Comparison of ENCODE assay signal across 9 cellular contexts in the genomic region with DNA sequence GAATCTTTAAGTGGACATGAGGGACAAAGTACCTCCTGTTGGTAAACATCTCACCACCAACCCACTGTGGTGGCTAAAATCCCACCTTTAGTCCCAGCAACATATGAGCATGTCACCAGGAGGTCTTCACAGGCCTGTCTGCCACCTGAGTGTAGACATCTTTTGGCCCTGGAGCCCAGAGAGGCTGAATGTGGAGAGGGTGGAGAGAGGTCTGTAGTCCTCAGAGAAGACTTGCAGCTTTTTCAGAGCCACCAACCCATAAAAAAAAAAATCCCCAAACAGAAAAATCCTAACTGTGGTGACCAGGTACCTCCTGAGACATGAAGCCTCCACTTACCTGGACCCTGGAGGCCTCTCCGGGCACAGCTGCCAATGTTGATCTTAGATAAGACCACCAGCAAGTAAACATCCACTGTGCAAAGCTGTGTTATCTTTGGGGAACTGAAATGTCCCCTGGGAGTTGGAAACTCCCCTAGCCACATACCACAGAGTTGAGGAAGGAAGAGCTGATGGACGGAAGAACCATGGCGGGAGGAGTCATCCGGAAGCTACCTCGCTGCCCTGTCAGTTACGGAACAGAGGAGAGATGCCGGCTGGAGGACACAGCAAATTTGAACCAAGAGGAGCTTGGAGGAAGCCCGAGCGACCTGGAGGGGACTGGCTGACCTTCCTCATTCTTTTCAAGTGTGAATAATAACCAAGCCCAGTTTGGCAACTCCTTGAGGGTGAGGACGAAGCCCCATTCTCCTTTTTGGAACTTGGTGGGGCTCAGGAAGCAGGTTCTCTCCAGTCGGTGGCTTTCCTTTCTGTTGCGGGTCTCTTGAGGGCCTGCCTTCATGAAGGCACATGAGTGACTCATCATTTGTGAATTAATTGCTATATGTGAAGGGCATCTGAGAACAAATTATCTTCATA. TPM values are rescaled to one million over a fixed set of nuclear protein-coding genes. Genes with fewer than 3 reads are reported as not detected.
A peak's percentile ranks its signal among the peaks of the same experiment; 100 is the strongest.
DNase-seq lines count a peak whose midpoint lies in the region; ATAC-seq and TF ChIP-seq lines count a peak whose summit lies in the region.
"Had no signal": no experiment of that assay in that cellular context is flagged by ENCODE, and none has a peak within 500 bp of the region (broad histone marks: within the 10 kb centered on the region; RNA-seq: fewer than 3 reads in every experiment).

A gene with protein sequence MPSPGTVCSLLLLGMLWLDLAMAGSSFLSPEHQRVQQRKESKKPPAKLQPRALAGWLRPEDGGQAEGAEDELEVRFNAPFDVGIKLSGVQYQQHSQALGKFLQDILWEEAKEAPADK (minus strand): TSS at position 443 of the 915 bp plus-strand sequence. CDS start 2,767 bp downstream, outside the sequence.

- H3K9me3 ChIP-seq in CD8-positive, alpha-beta memory T cell (ENCODE audit: low read length) = no peaks in the 10 kb centered on the region
- no peaks in the 10 kb centered on the region for H3K9me3 ChIP-seq in colonic mucosa

- H3K9me3 Mint-ChIP-seq in CD8-positive, alpha-beta memory T cell = no peaks in the 10 kb centered on the region
- H3K9me3 Mint-ChIP-seq: nephron had no signal

- DNase-seq in CD8-positive, alpha-beta memory T cell = no peak
- DNase-seq in colonic mucosa = no peak
- no peak for DNase-seq in activated CD4-positive, CD25-positive, alpha-beta regulatory T cell (lab: John Stamatoyannopoulos, UW)
- DNase-seq in foreskin keratinocyte = no peak
- DNase-seq in posterior vena cava (ENCODE audit: low spot score) = no peak
- DNase-seq in retina = no peak

- H3K27me3 Mint-ChIP-seq in CD8-positive, alpha-beta memory T cell = no peaks in the 10 kb centered on the region

- H3K36me3 Mint-ChIP-seq in CD8-positive, alpha-beta memory T cell = peaks cover 0 to 67% (median 5%) of the 10 kb centered on the region in 3 donors

- H3K27ac ChIP-seq in CD8-positive, alpha-beta memory T cell (ENCODE audit: low read depth, low read length) = peak within 1 kb of the TSS; percentile 41
- peak within 1 kb of the TSS; percentile 12 for H3K27ac ChIP-seq in colonic mucosa
- H3K27ac ChIP-seq in foreskin keratinocyte = no peak within 1 kb of the TSS

- ATAC-seq in GM19395 (IDR thresholded peaks at IDR 0.05; ENCODE audit: unreplicated experiment) (peak; percentile 79), HG03442 (IDR thresholded peaks at IDR 0.05; ENCODE audit: unreplicated experiment) (peak; percentile 76), foreskin keratinocyte (no peak)

- H3K4me1 ChIP-seq in CD8-positive, alpha-beta memory T cell (ENCODE audit: insufficient read depth, low read length) = no peaks in the 10 kb centered on the region
- H3K4me1 ChIP-seq in colonic mucosa (no peaks in the 10 kb centered on the region), foreskin keratinocyte (no peaks in the 10 kb centered on the region)

- no peak within 1 kb of the TSS for H3K4me3 ChIP-seq in CD8-positive, alpha-beta memory T cell (ENCODE audit: low read length)
- no peak within 1 kb of the TSS for H3K4me3 ChIP-seq in colonic mucosa

- no peak within 1 kb of the TSS for H3K9ac ChIP-seq in colonic mucosa (ENCODE audit: low read depth in 2 of 2, low read length in 2 of 2)

- H3K27ac Mint-ChIP-seq in CD8-positive, alpha-beta memory T cell = peak within 1 kb of the TSS in 7 of 8 donors; percentile 10 to 87 (median 47)
- H3K27ac Mint-ChIP-seq: nephron had no signal

- TF ChIP-seq CTCF in colonic mucosa (IDR thresholded peaks at IDR 0.05) (no peak), foreskin keratinocyte (conservative IDR thresholded peaks at IDR 0.05) (no peak)

- H3K36me3 ChIP-seq in CD8-positive, alpha-beta memory T cell (ENCODE audit: insufficient read depth, low read length) = no peaks in the 10 kb centered on the region
- no peaks in the 10 kb centered on the region for H3K36me3 ChIP-seq in colonic mucosa

- H3K4me3 Mint-ChIP-seq in CD8-positive, alpha-beta memory T cell = peak within 1 kb of the TSS in 1 of 7 donors; percentile 40
- H3K4me3 Mint-ChIP-seq: nephron had no signal

- peaks cover 2 to 7% (median 3%) of the 10 kb centered on the region in 3 donors for H3K4me1 Mint-ChIP-seq in CD8-positive, alpha-beta memory T cell
- H3K4me1 Mint-ChIP-seq: nephron had no signal

- POLR2A ChIA-PET in CD8-positive, alpha-beta memory T cell (lab: Charles Lee) = no interaction called here

- no peaks in the 10 kb centered on the region for H3K27me3 ChIP-seq in CD8-positive, alpha-beta memory T cell (ENCODE audit: insufficient read depth, low read length, poor library complexity, severe bottlenecking)
- H3K27me3 ChIP-seq in colonic mucosa = no peaks in the 10 kb centered on the region
- H3K27me3 ChIP-seq in foreskin keratinocyte = no peaks in the 10 kb centered on the region

- CTCF ChIA-PET in CD8-positive, alpha-beta memory T cell (lab: Charles Lee) = no interaction called here

- intact Hi-C loops in colonic mucosa (cut with DNase I) = no loop called here
- intact Hi-C loops in posterior vena cava (cut with DNase I) = no loop called here

RNA-seq across cellular contexts. Expression of the gene that starts here (rescaled TPM):
- under 1 TPM in 1 of 2 experiments, not detected in 1; 0.69 TPM for total RNA-seq in CD8-positive, alpha-beta memory T cell
- 0.16 TPM for polyA plus RNA-seq in CD8-positive, alpha-beta memory T cell
- total RNA-seq in colonic mucosa (1 to 10 TPM in 1 of 2 donors, under 1 TPM in 1; 0.67 to 1.1 TPM), foreskin keratinocyte (not detected in 2 replicates), posterior vena cava (1 to 10 TPM; 1.0 to 1.2 TPM)
- polyA plus RNA-seq in foreskin keratinocyte = not detected in 2 replicates
